8 cellular contexts compared by ENCODE assay signal in the genomic region with DNA sequence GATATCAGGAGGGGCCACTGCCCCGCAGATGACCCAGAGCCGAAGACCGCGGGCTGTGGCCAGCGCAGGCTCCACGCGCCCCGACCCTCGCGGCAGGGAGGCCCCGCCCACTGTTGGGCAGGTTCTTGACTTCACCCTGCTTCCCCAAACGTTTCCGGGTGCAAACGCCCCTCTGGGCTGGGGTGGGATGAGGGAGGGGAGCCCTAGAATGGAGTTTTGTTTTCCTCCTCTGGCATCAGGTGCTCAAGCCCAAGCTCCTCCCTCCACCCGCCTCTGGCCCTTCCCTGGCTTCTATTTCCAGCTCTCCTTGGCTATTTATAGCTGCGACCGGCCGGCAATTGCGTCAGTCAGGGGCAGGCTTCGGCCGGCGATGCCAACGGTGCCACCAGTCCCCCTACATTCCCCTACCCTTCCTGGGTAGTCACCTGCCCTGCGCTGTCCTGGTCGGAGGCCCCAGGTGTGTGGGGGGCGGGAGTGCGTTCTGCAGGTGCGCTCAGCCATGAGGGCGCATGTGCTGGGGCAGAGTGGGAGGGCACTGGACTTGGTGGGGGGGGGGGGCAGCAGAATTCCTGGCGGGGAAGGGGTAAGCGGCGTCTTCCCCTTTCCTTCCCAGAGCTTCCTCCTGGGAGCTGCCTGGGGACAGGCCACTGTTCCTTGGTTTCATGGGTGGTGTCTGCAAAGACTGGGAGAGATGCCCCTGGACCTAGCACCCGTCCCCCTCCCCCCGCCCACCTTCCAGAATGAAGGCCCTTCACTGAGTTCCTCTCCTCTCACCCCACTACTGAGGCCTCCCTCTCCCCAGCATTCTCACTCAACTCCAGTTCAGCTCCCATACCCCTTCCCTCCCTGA. TPM values are rescaled to one million over a fixed set of nuclear protein-coding genes. Genes with fewer than 3 reads are reported as not detected.
DNase-seq lines count a peak whose midpoint lies in the region; ATAC-seq and TF ChIP-seq lines count a peak whose summit lies in the region.

No MANE protein-coding gene starts in this region.

- peak overlapping the region in 2 of 8 donors; percentile 52 to 60 for H3K27ac Mint-ChIP-seq in CD8-positive, alpha-beta memory T cell

- peak; percentile 50 for DNase-seq in HK-2 (ENCODE audit: unreplicated experiment)
- peak; percentile 53 for DNase-seq in PC-3
- DNase-seq in fibroblast of the aortic adventitia (ENCODE audit: low read depth), result peak; percentile 39
- no peak for DNase-seq in WERI-Rb-1
- no peak for DNase-seq in CD8-positive, alpha-beta memory T cell
- DNase-seq in NCI-H446 (lab: John Stamatoyannopoulos, UW), result no peak
- DNase-seq in NCI-H1694 (lab: John Stamatoyannopoulos, UW), result no peak

- H3K9me3 Mint-ChIP-seq in CD8-positive, alpha-beta memory T cell, result no peaks in the 10 kb centered on the region

- H3F3A ChIP-seq in PC-3 (ENCODE audit: low read length, unreplicated experiment), result no peaks in the 10 kb centered on the region
- no peaks in the 10 kb centered on the region for H3F3A ChIP-seq in neural cell (ENCODE audit: insufficient read depth, low read length, poor library complexity, severe bottlenecking)

- H3K4me3 ChIP-seq in PC-3 (ENCODE audit: low read length) (peak overlapping the region; percentile 50), fibroblast of the aortic adventitia (ENCODE audit: low read depth, low read length) (no peak overlapping the region), neural cell (ENCODE audit: low read length) (peak overlapping the region; percentile 42), WERI-Rb-1 (ENCODE audit: low read depth, low read length) (no peak overlapping the region)
- H3K4me3 ChIP-seq in CD8-positive, alpha-beta memory T cell (ENCODE audit: low read length), result no peak overlapping the region

- H3K9ac ChIP-seq in PC-3 (ENCODE audit: low read length), result no peak overlapping the region
- H3K9ac ChIP-seq in neural cell (ENCODE audit: low read length), result no peak overlapping the region

- peaks cover 0 to 11% (median 2%) of the 10 kb centered on the region in 3 donors for H3K4me1 Mint-ChIP-seq in CD8-positive, alpha-beta memory T cell

- intact Hi-C loops in PC-3 (cut with micrococcal nuclease), result no loop called here

- no peak for TF ChIP-seq RAD21 in neural cell (conservative IDR thresholded peaks at IDR 0.05)

- POLR2A ChIA-PET in PC-3 (lab: Charles Lee; ENCODE audit: unreplicated experiment), result interaction anchor here (0.5 kb wide), 1 partner anchor 237 kb away, joined by 3 read pairs; no protein-coding TSS in a partner anchor
- POLR2A ChIA-PET in CD8-positive, alpha-beta memory T cell (lab: Charles Lee), result no interaction called here

- H3K36me3 ChIP-seq in PC-3 (ENCODE audit: low read depth, low read length) (no peaks in the 10 kb centered on the region), neural cell (ENCODE audit: insufficient read depth, low read length) (no peaks in the 10 kb centered on the region), WERI-Rb-1 (no peaks in the 10 kb centered on the region)
- H3K36me3 ChIP-seq in CD8-positive, alpha-beta memory T cell (ENCODE audit: insufficient read depth, low read length), result no peaks in the 10 kb centered on the region

- H3K27ac ChIP-seq in PC-3 (ENCODE audit: low read length), result no peak overlapping the region
- no peak overlapping the region for H3K27ac ChIP-seq in neural cell (ENCODE audit: low read length)
- no peak overlapping the region for H3K27ac ChIP-seq in WERI-Rb-1
- H3K27ac ChIP-seq in CD8-positive, alpha-beta memory T cell (ENCODE audit: low read depth, low read length), result no peak overlapping the region

- H2AFZ ChIP-seq in PC-3 (ENCODE audit: low read length) (peak overlapping the region; percentile 45), neural cell (ENCODE audit: low read depth, low read length) (no peak overlapping the region)

- no peaks in the 10 kb centered on the region for H3K79me2 ChIP-seq in PC-3 (ENCODE audit: low read length)
- no peaks in the 10 kb centered on the region for H3K79me2 ChIP-seq in neural cell (replicated peaks; ENCODE audit: insufficient read depth, low read length)

- TSS peak; percentile 88 for BruUV-seq in PC-3 (replicated peaks; lab: Mats Ljungman, UMichigan)

- TF ChIP-seq CTCF in PC-3 (conservative IDR thresholded peaks at IDR 0.05; ENCODE audit: low read depth, low read length) (no peak), fibroblast of the aortic adventitia (IDR thresholded peaks at IDR 0.05; ENCODE audit: insufficient read depth, low read length) (no peak), neural cell (IDR thresholded peaks at IDR 0.05; ENCODE audit: poor library complexity, severe bottlenecking) (no peak), WERI-Rb-1 (IDR thresholded peaks at IDR 0.05; ENCODE audit: low read depth, low read length) (no peak)

- TF ChIP-seq EP300 in neural cell (conservative IDR thresholded peaks at IDR 0.05; ENCODE audit: poor library complexity, severe bottlenecking), result no peak

- peaks cover 9% of the 10 kb centered on the region for H3K4me1 ChIP-seq in PC-3 (ENCODE audit: insufficient read depth, low read length)
- peaks cover 14% of the 10 kb centered on the region for H3K4me1 ChIP-seq in CD8-positive, alpha-beta memory T cell (ENCODE audit: insufficient read depth, low read length)

- H3K27me3 ChIP-seq in PC-3 (ENCODE audit: low read length) (peaks cover 6% of the 10 kb centered on the region), neural cell (ENCODE audit: insufficient read depth, low read depth, low read length) (peaks cover 64% of the 10 kb centered on the region), WERI-Rb-1 (ENCODE audit: insufficient read depth, low read depth, severe bottlenecking) (peaks cover 13% of the 10 kb centered on the region)
- H3K27me3 ChIP-seq in CD8-positive, alpha-beta memory T cell (ENCODE audit: insufficient read depth, low read length, poor library complexity, severe bottlenecking), result peaks cover 24% of the 10 kb centered on the region

- H4K20me1 ChIP-seq in PC-3 (ENCODE audit: low read length), result no peaks in the 10 kb centered on the region
- H4K20me1 ChIP-seq in neural cell (ENCODE audit: insufficient read depth), result no peaks in the 10 kb centered on the region

- H3K36me3 Mint-ChIP-seq in CD8-positive, alpha-beta memory T cell, result no peaks in the 10 kb centered on the region

- CTCF ChIA-PET in PC-3 (lab: Charles Lee), result interaction anchor here (0.9 to 1.1 kb wide), 2 partner anchors 25 to 26 kb away, joined by 3 to 5 read pairs; no protein-coding TSS in a partner anchor
- CTCF ChIA-PET in CD8-positive, alpha-beta memory T cell (lab: Charles Lee), result interaction anchor here (1.7 to 6.8 kb wide), 3 partner anchors 10 to 31 kb away, joined by 3 to 152 read pairs (median 19); a partner anchor contains a TSS

- peak overlapping the region; percentile 86 for H3K4me2 ChIP-seq in PC-3 (ENCODE audit: low read length)
- H3K4me2 ChIP-seq in neural cell (ENCODE audit: low read length), result no peak overlapping the region

- H3K27me3 Mint-ChIP-seq in CD8-positive, alpha-beta memory T cell, result peaks cover 19 to 37% of the 10 kb centered on the region in 2 donors

- H3K9me3 ChIP-seq in PC-3 (ENCODE audit: low read length) (no peaks in the 10 kb centered on the region), neural cell (ENCODE audit: low read length) (no peaks in the 10 kb centered on the region), WERI-Rb-1 (ENCODE audit: severe bottlenecking) (no peaks in the 10 kb centered on the region)
- no peaks in the 10 kb centered on the region for H3K9me3 ChIP-seq in CD8-positive, alpha-beta memory T cell (ENCODE audit: low read length)

- H3K4me3 Mint-ChIP-seq in CD8-positive, alpha-beta memory T cell, result peak overlapping the region in 3 of 7 donors; percentile 39 to 56 (median 39)

- H3K9me2 ChIP-seq in PC-3 (replicated peaks; ENCODE audit: low read length), result no peaks in the 10 kb centered on the region
- H3K9me2 ChIP-seq in neural cell (ENCODE audit: insufficient read depth, low read length), result no peaks in the 10 kb centered on the region

- peak; percentile 50 for ATAC-seq in PC-3

TF ChIP-seq in neural cell, 6 proteins besides CTCF, POLR2A, EP300 and RAD21 (continues in another document):
- TF ChIP-seq SMC3 (conservative IDR thresholded peaks at IDR 0.05; ENCODE audit: poor library complexity), result no peak
- no peak for TF ChIP-seq POLR2AphosphoS5 (IDR thresholded peaks at IDR 0.05)
- no peak for TF ChIP-seq MXI1 (conservative IDR thresholded peaks at IDR 0.05; ENCODE audit: poor library complexity, severe bottlenecking)
- no peak for TF ChIP-seq EZH2 (IDR thresholded peaks at IDR 0.05; ENCODE audit: borderline replicate concordance, insufficient read depth, low read length, poor library complexity, severe bottlenecking)
- no peak for TF ChIP-seq TAF1 (IDR thresholded peaks at IDR 0.05; ENCODE audit: low read depth)

RNA-seq across cellular contexts. Expression of a gene that starts 23.6 kb away (rescaled TPM):
- 2.4 and 2.6 TPM in 2 replicates for total RNA-seq in PC-3 (2014; rRNA removed)
- total RNA-seq in fibroblast of the aortic adventitia (ENCODE audit: low replicate concordance), result 0.36 TPM in 1 of 2 replicates, not detected in the other
- polyA plus RNA-seq in neural cell, result 3.5 and 7.1 TPM in 2 replicates
- polyA minus RNA-seq in neural cell, result 15.8 and 17.7 TPM in 2 replicates
- total RNA-seq in CD8-positive, alpha-beta memory T cell, result 1 to 10 TPM; 2.3 to 4.0 TPM
- 0.75 TPM for polyA plus RNA-seq in CD8-positive, alpha-beta memory T cell

RNA-seq across cellular contexts. Expression of a gene that starts 36.6 kb away (rescaled TPM):
- total RNA-seq in PC-3 (2014; rRNA removed) (not detected in 2 replicates), fibroblast of the aortic adventitia (ENCODE audit: low replicate concordance) (not detected in 2 replicates)
- polyA plus RNA-seq in neural cell, result not detected in 2 replicates
- not detected in 2 replicates for polyA minus RNA-seq in neural cell
- not detected for total RNA-seq in CD8-positive, alpha-beta memory T cell
- not detected for polyA plus RNA-seq in CD8-positive, alpha-beta memory T cell

RNA-seq across cellular contexts. Expression of a gene that starts 49.6 kb away (rescaled TPM):
- total RNA-seq in PC-3 (2014; rRNA removed), result not detected in 2 replicates
- total RNA-seq in fibroblast of the aortic adventitia (ENCODE audit: low replicate concordance), result not detected in 2 replicates
- not detected in 2 replicates for polyA plus RNA-seq in neural cell
- not detected in 2 replicates for polyA minus RNA-seq in neural cell
- not detected for total RNA-seq in CD8-positive, alpha-beta memory T cell
- 0.46 TPM for polyA plus RNA-seq in CD8-positive, alpha-beta memory T cell

RNA-seq across cellular contexts. Expression of a gene that starts 59.8 kb away (rescaled TPM):
- not detected in 2 replicates for total RNA-seq in PC-3 (2014; rRNA removed)
- not detected in 2 replicates for total RNA-seq in fibroblast of the aortic adventitia (ENCODE audit: low replicate concordance)
- polyA plus RNA-seq in neural cell, result not detected in 2 replicates
- polyA minus RNA-seq in neural cell, result not detected in 2 replicates
- not detected for total RNA-seq in CD8-positive, alpha-beta memory T cell
- not detected for polyA plus RNA-seq in CD8-positive, alpha-beta memory T cell

Comparison
In these comparisons a context has a peak if more than half of its experiments do, and no peak if none do; other contexts are left out.
1. DNase-seq: peak in HK-2 (single experiment), PC-3 (single experiment) and fibroblast of the aortic adventitia (single experiment); none in WERI-Rb-1 (single experiment), CD8-positive, alpha-beta memory T cell (0 of 5), NCI-H446 (0 of 2) and NCI-H1694 (single experiment).
2. H3K4me3 ChIP-seq: peak in PC-3 (single experiment) and neural cell (single experiment); none in fibroblast of the aortic adventitia (single experiment), WERI-Rb-1 (single experiment) and CD8-positive, alpha-beta memory T cell (single experiment).